In the genomic region with DNA sequence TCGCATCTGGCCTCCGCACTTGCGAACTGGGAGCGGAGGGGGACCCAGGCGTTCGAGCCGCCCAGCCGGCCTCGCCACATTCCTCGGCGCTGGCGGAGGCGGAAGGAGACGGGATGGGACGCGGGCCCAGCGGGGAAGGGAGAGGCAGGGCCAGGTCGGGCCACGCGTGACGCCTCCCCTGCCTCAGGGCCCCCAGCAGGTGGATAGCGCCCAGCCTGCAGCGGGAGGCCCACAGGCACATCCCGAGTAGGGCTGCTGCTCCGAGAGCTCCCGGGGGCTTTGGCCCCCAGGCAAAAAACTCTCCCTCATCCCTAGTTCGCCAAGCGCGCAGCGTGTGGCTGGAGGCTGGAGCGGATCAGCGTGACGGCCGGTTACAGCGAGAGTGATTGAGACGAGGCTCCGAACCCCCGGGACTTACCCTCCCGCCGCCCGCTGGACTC, we compare ENCODE assay signal across 8 cellular contexts. TPM values are rescaled to one million over a fixed set of nuclear protein-coding genes. Genes with fewer than 3 reads are reported as not detected.
DNase-seq lines count a peak whose midpoint lies in the region; ATAC-seq and TF ChIP-seq lines count a peak whose summit lies in the region.

No MANE protein-coding gene starts in this region.

- no peak for TF ChIP-seq EP300 in suprapubic skin (IDR thresholded peaks at IDR 0.05)

- TF ChIP-seq POLR2A in breast epithelium (IDR thresholded peaks at IDR 0.05) (peak; percentile 19), suprapubic skin (IDR thresholded peaks at IDR 0.05) (no peak)

- peak; percentile 31 for ATAC-seq in left colon

- H3K27ac ChIP-seq in breast epithelium, result peak overlapping the region; percentile 96
- peak overlapping the region; percentile 96 for H3K27ac ChIP-seq in suprapubic skin

- 0% methylated on average over 29 of the region's 41 CpGs for WGBS in suprapubic skin

- no peaks in the 10 kb centered on the region for H3K27me3 ChIP-seq in breast epithelium
- H3K27me3 ChIP-seq in suprapubic skin, result no peaks in the 10 kb centered on the region

- intact Hi-C loops in breast epithelium (cut with DNase I; ENCODE audit: low total_unique reads) (loop anchor here (2.0 to 10.0 kb wide), 2 partner anchors 57 to 101 kb away; a partner anchor contains a TSS), left colon (cut with DNase I, micrococcal nuclease) (no loop called here)

- peak overlapping the region; percentile 87 to 94 (median 89) for H3K4me3 ChIP-seq in breast epithelium
- H3K4me3 ChIP-seq in suprapubic skin, result peak overlapping the region; percentile 84

- H3K36me3 ChIP-seq in breast epithelium (no peaks in the 10 kb centered on the region), suprapubic skin (peaks cover 18% of the 10 kb centered on the region)

- no peak for TF ChIP-seq CTCF in breast epithelium (IDR thresholded peaks at IDR 0.05)
- TF ChIP-seq CTCF in suprapubic skin (IDR thresholded peaks at IDR 0.05), result no peak

- H3K9me3 ChIP-seq in breast epithelium, result no peaks in the 10 kb centered on the region
- H3K9me3 ChIP-seq in suprapubic skin, result no peaks in the 10 kb centered on the region

- H3K4me1 ChIP-seq in breast epithelium (peaks cover 12 to 28% of the 10 kb centered on the region in 2 donors), suprapubic skin (peaks cover 83% of the 10 kb centered on the region)

- DNase-seq in DMS53 (lab: John Stamatoyannopoulos, UW), result peak; percentile 86
- DNase-seq in DMS53 treated with DMSO at 0.1 percent for 48 hours (lab: John Stamatoyannopoulos, UW; ENCODE audit: unreplicated experiment), result no peak
- peak; percentile 65 to 73 for DNase-seq in NCI-H2081 (lab: John Stamatoyannopoulos, UW)
- DNase-seq in breast epithelium (ENCODE audit: low spot score in 2 of 2), result peak; percentile 75 to 84
- DNase-seq in left colon, result peak; percentile 64 to 77
- DNase-seq in suprapubic skin (ENCODE audit: low spot score in 2 of 2), result peak in 1 of 2 donors; percentile 87
- DNase-seq in SKM-1 (lab: John Stamatoyannopoulos, UW; ENCODE audit: unreplicated experiment), result no peak
- no peak for DNase-seq in AG08395 (ENCODE audit: low spot score)

RNA-seq across cellular contexts. Expression of a gene that starts 0.8 kb away (rescaled TPM):
- total RNA-seq in breast epithelium (10 to 100 TPM; 15.4 to 32.2 (median 24.6) TPM), left colon (10 to 100 TPM; 15.0 to 16.6 TPM), suprapubic skin (10 to 100 TPM; 38.7 to 58.4 (median 45.3) TPM)

RNA-seq across cellular contexts. Expression of a gene that starts 5.6 kb away (rescaled TPM):
- total RNA-seq in breast epithelium (1 to 10 TPM; 1.6 to 4.6 (median 1.9) TPM), left colon (1 to 10 TPM in 1 of 2 donors, under 1 TPM in 1; 0.58 to 2.4 TPM), suprapubic skin (1 to 10 TPM in 2 of 4 donors, under 1 TPM in 2; 0.29 to 1.2 (median 0.85) TPM)

RNA-seq across cellular contexts. Expression of a gene that starts 6.3 kb away (rescaled TPM):
- total RNA-seq in breast epithelium (1 to 10 TPM; 1.8 to 4.9 (median 3.7) TPM), left colon (1 to 10 TPM; 1.2 to 4.6 TPM), suprapubic skin (1 to 10 TPM in 3 of 4 donors, under 1 TPM in 1; 0.79 to 3.3 (median 1.2) TPM)

RNA-seq across cellular contexts. Expression of a gene that starts 16.9 kb away (rescaled TPM):
- total RNA-seq in breast epithelium (10 to 100 TPM; 19.2 to 27.9 (median 26.1) TPM), left colon (1 to 10 TPM; 4.4 to 7.7 TPM), suprapubic skin (10 to 100 TPM; 10.9 to 32.3 (median 12.7) TPM)

Comparison
In these comparisons a context has a peak if more than half of its experiments do, and no peak if none do; other contexts are left out.
1. DNase-seq: peak in DMS53 (single experiment), NCI-H2081 (2 of 2), breast epithelium (2 of 2) and left colon (2 of 2); none in DMS53 treated with DMSO at 0.1 percent for 48 hours (single experiment), SKM-1 (single experiment) and AG08395 (single experiment).